Comparison of ENCODE assay signal across 10 cellular contexts in genomic region chr16:4113358-4114256, GRCh38. TPM values are rescaled to one million over a fixed set of nuclear protein-coding genes. Genes with fewer than 3 reads are reported as not detected.
DNase-seq lines count a peak whose midpoint lies in the region; ATAC-seq, FAIRE-seq and TF ChIP-seq lines count a peak whose summit lies in the region.
"Had no signal": no experiment of that assay in that cellular context is flagged by ENCODE, and none has a peak within 500 bp of the region (broad histone marks: within the 10 kb centered on the region; RNA-seq: fewer than 3 reads in every experiment).

No MANE protein-coding gene starts in this region.

- no peak for DNase-seq in activated CD4-positive, alpha-beta T cell treated with anti-CD3 and anti-CD28 coated beads, Interleukin-2, amount 10 ng/mL, durations not matched to agents 7 days and 5 days
- no peak for DNase-seq in activated CD4-positive, alpha-beta T cell treated with anti-CD3 and anti-CD28 coated beads for 4 hours
- DNase-seq in kidney: peak; percentile 76
- DNase-seq in suprapubic skin (ENCODE audit: low spot score in 2 of 2): no peak
- no peak for DNase-seq in GDM1 (lab: John Stamatoyannopoulos, UW)
- DNase-seq in sciatic nerve (ENCODE audit: low spot score): no peak
- DNase-seq in SKM-1 treated with dmso at 0.1 percent for 144 hours (lab: John Stamatoyannopoulos, UW; ENCODE audit: unreplicated experiment): no peak
- DNase-seq: activated naive CD4-positive, alpha-beta T cell treated with anti-CD3 and anti-CD28 coated beads, Interleukin-2, amount 50 U/mL, for 16 hours had no signal

- ATAC-seq in sciatic nerve: no peak

- peaks cover 4% of the 10 kb centered on the region for H3K27me3 Mint-ChIP-seq in activated CD4-positive, alpha-beta T cell treated with anti-CD3 and anti-CD28 coated beads, Interleukin-2, amount 10 ng/mL, durations not matched to agents 7 days and 5 days
- H3K27me3 Mint-ChIP-seq in activated naive CD8-positive, alpha-beta T cell: no peaks in the 10 kb centered on the region

- CTCF ChIA-PET in activated CD4-positive, alpha-beta T cell treated with anti-CD3 and anti-CD28 coated beads, Interleukin-2, amount 10 ng/mL, durations not matched to agents 7 days and 5 days (lab: Charles Lee): interaction anchor here (2.7 kb wide), 1 partner anchor 140 kb away, joined by 11 read pairs; no protein-coding TSS in a partner anchor

- H3K36me3 Mint-ChIP-seq in activated CD4-positive, alpha-beta T cell treated with anti-CD3 and anti-CD28 coated beads, Interleukin-2, amount 10 ng/mL, durations not matched to agents 7 days and 5 days (ENCODE audit: low read depth): peaks cover 17% of the 10 kb centered on the region
- no peaks in the 10 kb centered on the region for H3K36me3 Mint-ChIP-seq in activated naive CD8-positive, alpha-beta T cell

- no peaks in the 10 kb centered on the region for H3K9me3 Mint-ChIP-seq in activated CD4-positive, alpha-beta T cell treated with anti-CD3 and anti-CD28 coated beads, Interleukin-2, amount 10 ng/mL, durations not matched to agents 7 days and 5 days
- H3K9me3 Mint-ChIP-seq in activated naive CD8-positive, alpha-beta T cell (ENCODE audit: low read depth): no peaks in the 10 kb centered on the region

- H3K27me3 ChIP-seq in suprapubic skin: no peaks in the 10 kb centered on the region

- H3K4me1 ChIP-seq in kidney (ENCODE audit: control insufficient read depth in 1 of 2, insufficient read depth in 1 of 2, low read depth in 1 of 2, low read length in 2 of 2): peaks cover 3 to 42% of the 10 kb centered on the region in 2 donors
- peaks cover 55% of the 10 kb centered on the region for H3K4me1 ChIP-seq in suprapubic skin

- intact Hi-C loops in kidney (cut with DNase I) (no loop called here), sciatic nerve (cut with DNase I) (loop anchor here (10.0 kb wide), 1 partner anchor 99 kb away; no protein-coding TSS in a partner anchor)

- no peak for TF ChIP-seq POLR2A in suprapubic skin (IDR thresholded peaks at IDR 0.05)

- no peak overlapping the region for H3K27ac Mint-ChIP-seq in activated CD4-positive, alpha-beta T cell treated with anti-CD3 and anti-CD28 coated beads, Interleukin-2, amount 10 ng/mL, durations not matched to agents 7 days and 5 days
- no peak overlapping the region for H3K27ac Mint-ChIP-seq in activated naive CD8-positive, alpha-beta T cell

- H3K36me3 ChIP-seq in kidney (ENCODE audit: control insufficient read depth in 1 of 2, insufficient read depth in 2 of 2, low read length in 2 of 2) (peaks cover 0 to 4% of the 10 kb centered on the region in 2 donors), suprapubic skin (no peaks in the 10 kb centered on the region)

- no peak overlapping the region for H3K9ac ChIP-seq in kidney (ENCODE audit: low read length in 2 of 2)

- H3K9me3 ChIP-seq in kidney (ENCODE audit: control insufficient read depth in 1 of 2, low read length in 2 of 2) (no peaks in the 10 kb centered on the region), suprapubic skin (no peaks in the 10 kb centered on the region)

- peak overlapping the region; percentile 71 for H3K4me3 Mint-ChIP-seq in activated CD4-positive, alpha-beta T cell treated with anti-CD3 and anti-CD28 coated beads, Interleukin-2, amount 10 ng/mL, durations not matched to agents 7 days and 5 days
- peak overlapping the region; percentile 80 for H3K4me3 Mint-ChIP-seq in activated naive CD8-positive, alpha-beta T cell

- peaks cover 58% of the 10 kb centered on the region for H3K4me1 Mint-ChIP-seq in activated CD4-positive, alpha-beta T cell treated with anti-CD3 and anti-CD28 coated beads, Interleukin-2, amount 10 ng/mL, durations not matched to agents 7 days and 5 days
- peaks cover 56% of the 10 kb centered on the region for H3K4me1 Mint-ChIP-seq in activated naive CD8-positive, alpha-beta T cell (ENCODE audit: low read depth)

- 70% methylated on average over 34 of the region's 34 CpGs for WGBS in suprapubic skin

- FAIRE-seq in kidney (lab: Jason Lieb, UNC): no peak
- FAIRE-seq: D721Med had no signal

- POLR2A ChIA-PET in activated CD4-positive, alpha-beta T cell treated with anti-CD3 and anti-CD28 coated beads, Interleukin-2, amount 10 ng/mL, durations not matched to agents 7 days and 5 days (lab: Charles Lee): no interaction called here

- H3K4me3 ChIP-seq in kidney (ENCODE audit: low read length in 2 of 2) (peak overlapping the region; percentile 53 to 67), suprapubic skin (peak overlapping the region; percentile 80)

- TF ChIP-seq EP300 in suprapubic skin (IDR thresholded peaks at IDR 0.05): no peak

- H3K27ac ChIP-seq in kidney (ENCODE audit: low read depth in 2 of 2, low read length in 2 of 2): no peak overlapping the region
- H3K27ac ChIP-seq in suprapubic skin: no peak overlapping the region

- TF ChIP-seq CTCF in kidney (IDR thresholded peaks at IDR 0.05; ENCODE audit: borderline replicate concordance, extremely low read depth, insufficient read depth) (no peak), suprapubic skin (IDR thresholded peaks at IDR 0.05) (no peak)

RNA-seq across cellular contexts. Expression of gene ADCY9, which starts 2.6 kb away (rescaled TPM):
- 10 to 100 TPM; 10.4 to 12.4 TPM for total RNA-seq in activated CD4-positive, alpha-beta T cell treated with anti-CD3 and anti-CD28 coated beads, Interleukin-2, amount 10 ng/mL, durations not matched to agents 7 days and 5 days
- total RNA-seq in kidney (23.7 TPM), suprapubic skin (10 to 100 TPM; 21.5 to 27.2 (median 26.4) TPM), sciatic nerve (25.9 TPM)
- 6.8 TPM for polyA plus RNA-seq in kidney (ENCODE audit: insufficient read depth, low read depth, low replicate concordance)
